In the genomic region with DNA sequence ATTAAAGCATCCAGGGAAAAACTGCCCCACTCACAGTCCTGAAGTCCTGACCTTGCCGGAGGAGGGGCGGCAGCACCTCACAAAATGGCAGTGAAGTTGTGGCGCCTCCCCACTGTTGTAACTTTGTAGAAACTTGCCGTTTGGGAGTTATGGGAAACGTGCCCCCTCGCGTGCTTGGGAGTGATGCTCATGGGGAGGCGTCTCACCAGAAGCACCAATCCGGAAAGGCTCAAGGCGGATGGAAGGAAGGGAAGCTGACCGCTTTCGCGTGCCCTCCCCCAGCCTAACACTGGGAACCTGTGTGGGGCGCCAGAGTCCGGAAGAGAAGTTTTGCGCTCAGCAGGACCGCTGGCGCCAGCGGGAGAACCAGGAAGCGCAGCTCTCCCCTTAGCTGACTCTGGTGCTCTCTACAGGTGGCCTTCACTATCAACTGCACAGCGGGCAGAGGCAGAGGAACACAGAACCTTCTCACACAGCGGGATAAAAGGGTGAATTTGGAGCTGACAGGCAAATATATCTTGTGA, we compare ENCODE assay signal across 1 cellular context.
TF ChIP-seq lines count a peak whose summit lies in the region.

A gene with protein sequence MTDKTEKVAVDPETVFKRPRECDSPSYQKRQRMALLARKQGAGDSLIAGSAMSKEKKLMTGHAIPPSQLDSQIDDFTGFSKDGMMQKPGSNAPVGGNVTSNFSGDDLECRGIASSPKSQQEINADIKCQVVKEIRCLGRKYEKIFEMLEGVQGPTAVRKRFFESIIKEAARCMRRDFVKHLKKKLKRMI (minus strand): TSS at position 151 of the 524 bp plus-strand sequence. CDS start 8,100 bp downstream, outside the sequence.
A gene with protein sequence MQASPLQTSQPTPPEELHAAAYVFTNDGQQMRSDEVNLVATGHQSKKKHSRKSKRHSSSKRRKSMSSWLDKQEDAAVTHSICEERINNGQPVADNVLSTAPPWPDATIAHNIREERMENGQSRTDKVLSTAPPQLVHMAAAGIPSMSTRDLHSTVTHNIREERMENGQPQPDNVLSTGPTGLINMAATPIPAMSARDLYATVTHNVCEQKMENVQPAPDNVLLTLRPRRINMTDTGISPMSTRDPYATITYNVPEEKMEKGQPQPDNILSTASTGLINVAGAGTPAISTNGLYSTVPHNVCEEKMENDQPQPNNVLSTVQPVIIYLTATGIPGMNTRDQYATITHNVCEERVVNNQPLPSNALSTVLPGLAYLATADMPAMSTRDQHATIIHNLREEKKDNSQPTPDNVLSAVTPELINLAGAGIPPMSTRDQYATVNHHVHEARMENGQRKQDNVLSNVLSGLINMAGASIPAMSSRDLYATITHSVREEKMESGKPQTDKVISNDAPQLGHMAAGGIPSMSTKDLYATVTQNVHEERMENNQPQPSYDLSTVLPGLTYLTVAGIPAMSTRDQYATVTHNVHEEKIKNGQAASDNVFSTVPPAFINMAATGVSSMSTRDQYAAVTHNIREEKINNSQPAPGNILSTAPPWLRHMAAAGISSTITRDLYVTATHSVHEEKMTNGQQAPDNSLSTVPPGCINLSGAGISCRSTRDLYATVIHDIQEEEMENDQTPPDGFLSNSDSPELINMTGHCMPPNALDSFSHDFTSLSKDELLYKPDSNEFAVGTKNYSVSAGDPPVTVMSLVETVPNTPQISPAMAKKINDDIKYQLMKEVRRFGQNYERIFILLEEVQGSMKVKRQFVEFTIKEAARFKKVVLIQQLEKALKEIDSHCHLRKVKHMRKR (plus strand): TSS at position 423 of the 524 bp plus-strand sequence. CDS start 2,527 bp downstream, outside the sequence.

TF ChIP-seq in K562, 482 proteins besides CTCF, POLR2A, EP300 and RAD21 (continued from another document and continues in another):
- TF ChIP-seq TSHZ1 (CRISPR knock-in tag; IDR thresholded peaks at IDR 0.05) (no peak), ZBTB43 (CRISPR knock-in tag; IDR thresholded peaks at IDR 0.05) (no peak), SIRT6 (IDR thresholded peaks at IDR 0.05; ENCODE audit: low read depth, low read length) (no peak), YBX1 (IDR thresholded peaks at IDR 0.05) (no peak), SFPQ (IDR thresholded peaks at IDR 0.05; ENCODE audit: low read depth, low read length) (no peak), RBM39 (optimal IDR thresholded peaks at IDR 0.05; ENCODE audit: low read depth, low read length) (no peak), ETS2 (tag; IDR thresholded peaks at IDR 0.05; ENCODE audit: borderline replicate concordance, poor library complexity, severe bottlenecking) (no peak), C11orf30 (IDR thresholded peaks at IDR 0.05; ENCODE audit: low read depth) (no peak), YY1 (IDR thresholded peaks at IDR 0.05; ENCODE audit: borderline replicate concordance in 1 of 3, control insufficient read depth in 1 of 3, extremely low read depth in 1 of 3, insufficient read depth in 3 of 3, insufficient read length in 1 of 3, insufficient replicate concordance in 2 of 3, low read depth in 1 of 3, low read length in 2 of 3) (peak in 2 of 3 experiments; percentile 63 to 87), CHD4 (IDR thresholded peaks at IDR 0.05; ENCODE audit: insufficient read depth, insufficient replicate concordance, low read depth, low read length, poor library complexity, severe bottlenecking) (no peak), HMGXB4 (CRISPR knock-in tag; IDR thresholded peaks at IDR 0.05) (no peak), GTF2E2 (tag; IDR thresholded peaks at IDR 0.05) (peak; percentile 69; the same call in 1 of the 2 replicates), HDAC1 (IDR thresholded peaks at IDR 0.05) (peak in 1 of 2 experiments; percentile 38; a peak in 1 of 4 replicates), SLC30A9 (CRISPR knock-in tag; IDR thresholded peaks at IDR 0.05) (no peak), BRCA1 (IDR thresholded peaks at IDR 0.05) (no peak), BRCA1 (CRISPR knock-in tag; IDR thresholded peaks at IDR 0.05) (no peak), CGGBP1 (CRISPR knock-in tag; IDR thresholded peaks at IDR 0.05) (no peak), WHSC1 (IDR thresholded peaks at IDR 0.05; ENCODE audit: low read length) (no peak), EGR1 (conservative IDR thresholded peaks at IDR 0.05) (peak; percentile 13; the same call in 1 of the 2 replicates), E2F5 (CRISPR knock-in tag; IDR thresholded peaks at IDR 0.05) (peak; percentile 71; the same call in 1 of the 2 replicates), ZBTB5 (IDR thresholded peaks at IDR 0.05) (no peak), LCOR (CRISPR knock-in tag; IDR thresholded peaks at IDR 0.05) (peak; percentile 75), SRF (CRISPR knock-in tag; IDR thresholded peaks at IDR 0.05) (no peak), TSC22D4 (tag; IDR thresholded peaks at IDR 0.05) (no peak), PHF21A (IDR thresholded peaks at IDR 0.05; ENCODE audit: borderline replicate concordance, low read depth) (no peak; the same call in 1 of the 2 replicates), PHB2 (IDR thresholded peaks at IDR 0.05; ENCODE audit: low read depth) (no peak), RBM34 (IDR thresholded peaks at IDR 0.05; ENCODE audit: borderline replicate concordance, insufficient read depth, low read length) (no peak), SMAD2 (IDR thresholded peaks at IDR 0.05; ENCODE audit: low read depth, low read length) (no peak), TRIM24 (IDR thresholded peaks at IDR 0.05) (peak; percentile 11 to 63; a peak in 1 of 4 replicates), ZNF133 (CRISPR knock-in tag; IDR thresholded peaks at IDR 0.05) (no peak), HDAC8 (tag; IDR thresholded peaks at IDR 0.05) (no peak), CEBPG (CRISPR knock-in tag; IDR thresholded peaks at IDR 0.05) (peak; percentile 90), CEBPG (tag; conservative IDR thresholded peaks at IDR 0.05 in 1 of 2, IDR thresholded peaks at IDR 0.05 in 1 of 2) (no peak), SNRNP70 (optimal IDR thresholded peaks at IDR 0.05; ENCODE audit: low read depth, low read length) (no peak), TBP (optimal IDR thresholded peaks at IDR 0.05; ENCODE audit: low read depth, low read length) (peak; percentile 74), ZNF780A (CRISPR knock-in tag; IDR thresholded peaks at IDR 0.05) (no peak), SMAD1 (IDR thresholded peaks at IDR 0.05; ENCODE audit: low read depth, low read length, partially characterized antibody) (no peak), JUND (IDR thresholded peaks at IDR 0.05; ENCODE audit: borderline replicate concordance, low read depth, low read length) (peak; percentile 60), JUND (tag; IDR thresholded peaks at IDR 0.05; ENCODE audit: borderline replicate concordance, low read depth, low read length) (peak; percentile 59; the same call in 1 of the 3 replicates), KLF16 (IDR thresholded peaks at IDR 0.05) (peak; percentile 8; the same call in 1 of the 2 replicates)
- TF ChIP-seq, protein P1, sequence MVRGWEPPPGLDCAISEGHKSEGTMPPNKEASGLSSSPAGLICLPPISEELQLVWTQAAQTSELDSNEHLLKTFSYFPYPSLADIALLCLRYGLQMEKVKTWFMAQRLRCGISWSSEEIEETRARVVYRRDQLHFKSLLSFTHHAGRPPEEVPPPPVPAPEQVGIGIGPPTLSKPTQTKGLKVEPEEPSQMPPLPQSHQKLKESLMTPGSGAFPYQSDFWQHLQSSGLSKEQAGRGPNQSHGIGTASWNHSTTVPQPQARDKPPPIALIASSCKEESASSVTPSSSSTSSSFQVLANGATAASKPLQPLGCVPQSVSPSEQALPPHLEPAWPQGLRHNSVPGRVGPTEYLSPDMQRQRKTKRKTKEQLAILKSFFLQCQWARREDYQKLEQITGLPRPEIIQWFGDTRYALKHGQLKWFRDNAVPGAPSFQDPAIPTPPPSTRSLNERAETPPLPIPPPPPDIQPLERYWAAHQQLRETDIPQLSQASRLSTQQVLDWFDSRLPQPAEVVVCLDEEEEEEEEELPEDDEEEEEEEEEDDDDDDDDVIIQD (CRISPR knock-in tag; IDR thresholded peaks at IDR 0.05), result no peak
